ENCODE assay signal across 1 cellular context in the genomic region with DNA sequence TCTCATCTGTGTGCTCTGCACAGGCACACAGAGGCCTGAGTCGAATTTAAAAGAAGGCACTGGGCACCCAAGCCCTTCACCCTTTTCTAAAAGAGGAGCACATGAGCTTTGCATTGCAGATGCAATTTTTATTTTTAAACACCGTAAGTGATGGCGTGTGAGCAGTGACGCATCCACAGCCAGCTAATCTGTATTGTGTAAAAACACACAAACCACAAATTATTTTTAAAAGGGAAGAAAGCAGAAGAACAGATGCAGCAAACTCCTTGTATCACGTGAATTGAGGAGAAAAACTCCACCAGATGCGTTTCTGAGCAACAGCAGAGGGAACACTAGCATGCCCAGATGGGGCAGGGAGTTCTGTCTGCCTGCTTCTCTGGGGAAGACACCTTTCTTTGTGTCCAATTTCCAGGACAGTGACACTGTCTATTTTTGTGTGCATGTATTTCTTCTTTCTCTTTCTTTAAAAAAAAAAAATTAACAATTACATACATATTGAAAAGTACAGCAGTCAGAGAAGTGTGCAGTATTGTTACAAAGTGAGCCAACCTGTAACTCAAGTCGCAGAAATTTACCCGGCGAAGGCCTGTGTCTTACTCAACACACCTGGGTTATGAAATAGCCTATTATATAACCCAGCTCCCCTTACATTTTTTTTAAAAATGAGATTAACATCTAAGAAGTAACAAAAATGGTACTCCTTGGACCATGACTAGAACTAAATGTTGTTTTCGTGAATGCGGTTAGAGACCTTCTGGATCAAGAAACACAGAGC.
A peak's percentile ranks its signal among the peaks of the same experiment; 100 is the strongest.
TF ChIP-seq lines count a peak whose summit lies in the region.

No MANE protein-coding gene starts in this region.

TF ChIP-seq in GM12878, 131 proteins besides CTCF, POLR2A, EP300 and RAD21:
- peak; percentile 34 for TF ChIP-seq MEF2B (IDR thresholded peaks at IDR 0.05; ENCODE audit: partially characterized antibody, poor library complexity, severe bottlenecking)
- TF ChIP-seq, protein P1, sequence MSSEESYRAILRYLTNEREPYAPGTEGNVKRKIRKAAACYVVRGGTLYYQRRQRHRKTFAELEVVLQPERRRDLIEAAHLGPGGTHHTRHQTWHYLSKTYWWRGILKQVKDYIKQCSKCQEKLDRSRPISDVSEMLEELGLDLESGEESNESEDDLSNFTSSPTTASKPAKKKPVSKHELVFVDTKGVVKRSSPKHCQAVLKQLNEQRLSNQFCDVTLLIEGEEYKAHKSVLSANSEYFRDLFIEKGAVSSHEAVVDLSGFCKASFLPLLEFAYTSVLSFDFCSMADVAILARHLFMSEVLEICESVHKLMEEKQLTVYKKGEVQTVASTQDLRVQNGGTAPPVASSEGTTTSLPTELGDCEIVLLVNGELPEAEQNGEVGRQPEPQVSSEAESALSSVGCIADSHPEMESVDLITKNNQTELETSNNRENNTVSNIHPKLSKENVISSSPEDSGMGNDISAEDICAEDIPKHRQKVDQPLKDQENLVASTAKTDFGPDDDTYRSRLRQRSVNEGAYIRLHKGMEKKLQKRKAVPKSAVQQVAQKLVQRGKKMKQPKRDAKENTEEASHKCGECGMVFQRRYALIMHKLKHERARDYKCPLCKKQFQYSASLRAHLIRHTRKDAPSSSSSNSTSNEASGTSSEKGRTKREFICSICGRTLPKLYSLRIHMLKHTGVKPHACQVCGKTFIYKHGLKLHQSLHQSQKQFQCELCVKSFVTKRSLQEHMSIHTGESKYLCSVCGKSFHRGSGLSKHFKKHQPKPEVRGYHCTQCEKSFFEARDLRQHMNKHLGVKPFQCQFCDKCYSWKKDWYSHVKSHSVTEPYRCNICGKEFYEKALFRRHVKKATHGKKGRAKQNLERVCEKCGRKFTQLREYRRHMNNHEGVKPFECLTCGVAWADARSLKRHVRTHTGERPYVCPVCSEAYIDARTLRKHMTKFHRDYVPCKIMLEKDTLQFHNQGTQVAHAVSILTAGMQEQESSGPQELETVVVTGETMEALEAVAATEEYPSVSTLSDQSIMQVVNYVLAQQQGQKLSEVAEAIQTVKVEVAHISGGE (CRISPR knock-in tag; IDR thresholded peaks at IDR 0.05): no peak
- no peak for TF ChIP-seq POU2F2 (IDR thresholded peaks at IDR 0.05; ENCODE audit: borderline replicate concordance, low read depth, low read length)
- no peak for TF ChIP-seq ETV6 (conservative IDR thresholded peaks at IDR 0.05 in 1 of 2, IDR thresholded peaks at IDR 0.05 in 1 of 2; ENCODE audit: borderline replicate concordance in 1 of 2, low read depth in 1 of 2)
- TF ChIP-seq DPF2 (IDR thresholded peaks at IDR 0.05): no peak
- 0 out of 2 replicates have a peak, but pooled peaks have one; percentile 40 for TF ChIP-seq RAD51 (IDR thresholded peaks at IDR 0.05)
- peak; percentile 68; the same call in 1 of the 2 replicates for TF ChIP-seq MTA2 (IDR thresholded peaks at IDR 0.05; ENCODE audit: low read depth)
- TF ChIP-seq JUNB (IDR thresholded peaks at IDR 0.05): no peak
- no peak for TF ChIP-seq NFXL1 (IDR thresholded peaks at IDR 0.05; ENCODE audit: borderline replicate concordance)
- TF ChIP-seq SREBF1 (IDR thresholded peaks at IDR 0.05; ENCODE audit: low read length): no peak
- no peak for TF ChIP-seq HCFC1 (IDR thresholded peaks at IDR 0.05; ENCODE audit: low read length)
- no peak for TF ChIP-seq SIN3A (IDR thresholded peaks at IDR 0.05; ENCODE audit: low read depth, low read length)
- no peak for TF ChIP-seq SMAD5 (IDR thresholded peaks at IDR 0.05; ENCODE audit: low read depth)
- TF ChIP-seq NR2F1 (conservative IDR thresholded peaks at IDR 0.05): no peak
- TF ChIP-seq SPI1 (IDR thresholded peaks at IDR 0.05; ENCODE audit: borderline replicate concordance, insufficient read depth, low read depth, low read length): no peak
- TF ChIP-seq RCOR1 (conservative IDR thresholded peaks at IDR 0.05; ENCODE audit: low read depth, low read length): no peak
- peak; percentile 78 to 85 for TF ChIP-seq BHLHE40 (IDR thresholded peaks at IDR 0.05; ENCODE audit: borderline replicate concordance in 1 of 2, low read depth in 2 of 2, low read length in 1 of 2)
- TF ChIP-seq, protein P2, sequence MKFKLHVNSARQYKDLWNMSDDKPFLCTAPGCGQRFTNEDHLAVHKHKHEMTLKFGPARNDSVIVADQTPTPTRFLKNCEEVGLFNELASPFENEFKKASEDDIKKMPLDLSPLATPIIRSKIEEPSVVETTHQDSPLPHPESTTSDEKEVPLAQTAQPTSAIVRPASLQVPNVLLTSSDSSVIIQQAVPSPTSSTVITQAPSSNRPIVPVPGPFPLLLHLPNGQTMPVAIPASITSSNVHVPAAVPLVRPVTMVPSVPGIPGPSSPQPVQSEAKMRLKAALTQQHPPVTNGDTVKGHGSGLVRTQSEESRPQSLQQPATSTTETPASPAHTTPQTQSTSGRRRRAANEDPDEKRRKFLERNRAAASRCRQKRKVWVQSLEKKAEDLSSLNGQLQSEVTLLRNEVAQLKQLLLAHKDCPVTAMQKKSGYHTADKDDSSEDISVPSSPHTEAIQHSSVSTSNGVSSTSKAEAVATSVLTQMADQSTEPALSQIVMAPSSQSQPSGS (IDR thresholded peaks at IDR 0.05; ENCODE audit: low read length): no peak
- no peak for TF ChIP-seq TCF3 (IDR thresholded peaks at IDR 0.05; ENCODE audit: borderline replicate concordance, insufficient read depth, low read depth, low read length)
- 0 out of 2 replicates have a peak, but pooled peaks have one; percentile 14 for TF ChIP-seq BCL11A (IDR thresholded peaks at IDR 0.05; ENCODE audit: low read depth, low read length)
- TF ChIP-seq STAT1 (conservative IDR thresholded peaks at IDR 0.05): no peak
- TF ChIP-seq CREB1 (IDR thresholded peaks at IDR 0.05; ENCODE audit: low read depth): 0 out of 2 replicates have a peak, but pooled peaks have one; percentile 27
- TF ChIP-seq, protein P3, sequence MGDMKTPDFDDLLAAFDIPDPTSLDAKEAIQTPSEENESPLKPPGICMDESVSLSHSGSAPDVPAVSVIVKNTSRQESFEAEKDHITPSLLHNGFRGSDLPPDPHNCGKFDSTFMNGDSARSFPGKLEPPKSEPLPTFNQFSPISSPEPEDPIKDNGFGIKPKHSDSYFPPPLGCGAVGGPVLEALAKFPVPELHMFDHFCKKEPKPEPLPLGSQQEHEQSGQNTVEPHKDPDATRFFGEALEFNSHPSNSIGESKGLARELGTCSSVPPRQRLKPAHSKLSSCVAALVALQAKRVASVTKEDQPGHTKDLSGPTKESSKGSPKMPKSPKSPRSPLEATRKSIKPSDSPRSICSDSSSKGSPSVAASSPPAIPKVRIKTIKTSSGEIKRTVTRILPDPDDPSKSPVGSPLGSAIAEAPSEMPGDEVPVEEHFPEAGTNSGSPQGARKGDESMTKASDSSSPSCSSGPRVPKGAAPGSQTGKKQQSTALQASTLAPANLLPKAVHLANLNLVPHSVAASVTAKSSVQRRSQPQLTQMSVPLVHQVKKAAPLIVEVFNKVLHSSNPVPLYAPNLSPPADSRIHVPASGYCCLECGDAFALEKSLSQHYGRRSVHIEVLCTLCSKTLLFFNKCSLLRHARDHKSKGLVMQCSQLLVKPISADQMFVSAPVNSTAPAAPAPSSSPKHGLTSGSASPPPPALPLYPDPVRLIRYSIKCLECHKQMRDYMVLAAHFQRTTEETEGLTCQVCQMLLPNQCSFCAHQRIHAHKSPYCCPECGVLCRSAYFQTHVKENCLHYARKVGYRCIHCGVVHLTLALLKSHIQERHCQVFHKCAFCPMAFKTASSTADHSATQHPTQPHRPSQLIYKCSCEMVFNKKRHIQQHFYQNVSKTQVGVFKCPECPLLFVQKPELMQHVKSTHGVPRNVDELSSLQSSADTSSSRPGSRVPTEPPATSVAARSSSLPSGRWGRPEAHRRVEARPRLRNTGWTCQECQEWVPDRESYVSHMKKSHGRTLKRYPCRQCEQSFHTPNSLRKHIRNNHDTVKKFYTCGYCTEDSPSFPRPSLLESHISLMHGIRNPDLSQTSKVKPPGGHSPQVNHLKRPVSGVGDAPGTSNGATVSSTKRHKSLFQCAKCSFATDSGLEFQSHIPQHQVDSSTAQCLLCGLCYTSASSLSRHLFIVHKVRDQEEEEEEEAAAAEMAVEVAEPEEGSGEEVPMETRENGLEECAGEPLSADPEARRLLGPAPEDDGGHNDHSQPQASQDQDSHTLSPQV (IDR thresholded peaks at IDR 0.05): no peak
- TF ChIP-seq CHD2 (IDR thresholded peaks at IDR 0.05; ENCODE audit: borderline replicate concordance, low read depth, low read length): no peak
- TF ChIP-seq KDM1A (IDR thresholded peaks at IDR 0.05; ENCODE audit: borderline replicate concordance): no peak
- TF ChIP-seq, protein P4, sequence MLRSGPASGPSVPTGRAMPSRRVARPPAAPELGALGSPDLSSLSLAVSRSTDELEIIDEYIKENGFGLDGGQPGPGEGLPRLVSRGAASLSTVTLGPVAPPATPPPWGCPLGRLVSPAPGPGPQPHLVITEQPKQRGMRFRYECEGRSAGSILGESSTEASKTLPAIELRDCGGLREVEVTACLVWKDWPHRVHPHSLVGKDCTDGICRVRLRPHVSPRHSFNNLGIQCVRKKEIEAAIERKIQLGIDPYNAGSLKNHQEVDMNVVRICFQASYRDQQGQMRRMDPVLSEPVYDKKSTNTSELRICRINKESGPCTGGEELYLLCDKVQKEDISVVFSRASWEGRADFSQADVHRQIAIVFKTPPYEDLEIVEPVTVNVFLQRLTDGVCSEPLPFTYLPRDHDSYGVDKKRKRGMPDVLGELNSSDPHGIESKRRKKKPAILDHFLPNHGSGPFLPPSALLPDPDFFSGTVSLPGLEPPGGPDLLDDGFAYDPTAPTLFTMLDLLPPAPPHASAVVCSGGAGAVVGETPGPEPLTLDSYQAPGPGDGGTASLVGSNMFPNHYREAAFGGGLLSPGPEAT (IDR thresholded peaks at IDR 0.05; ENCODE audit: low read depth): no peak
- no peak for TF ChIP-seq ASH2L (IDR thresholded peaks at IDR 0.05; ENCODE audit: borderline replicate concordance, low read depth)
- peak in 1 of 2 experiments; percentile 24; a peak in 2 of 4 replicates for TF ChIP-seq IKZF2 (IDR thresholded peaks at IDR 0.05)
- no peak for TF ChIP-seq HDAC6 (IDR thresholded peaks at IDR 0.05; ENCODE audit: unreplicated experiment)
- no peak for TF ChIP-seq POLR2AphosphoS2 (IDR thresholded peaks at IDR 0.05; ENCODE audit: low read depth, low read length)
- no peak for TF ChIP-seq EED (IDR thresholded peaks at IDR 0.05; ENCODE audit: low read depth)
- TF ChIP-seq ZNF24 (IDR thresholded peaks at IDR 0.05): no peak
- no peak for TF ChIP-seq TCF12 (IDR thresholded peaks at IDR 0.05; ENCODE audit: low read depth, low read length)
- TF ChIP-seq HDAC2 (IDR thresholded peaks at IDR 0.05): no peak
- peak; percentile 45; the same call in 1 of the 2 replicates for TF ChIP-seq RUNX3 (IDR thresholded peaks at IDR 0.05; ENCODE audit: low read length)
- no peak for TF ChIP-seq ESRRA (IDR thresholded peaks at IDR 0.05; ENCODE audit: low read length)
